Comparison of ENCODE assay signal across 8 cellular contexts in the genomic region with DNA sequence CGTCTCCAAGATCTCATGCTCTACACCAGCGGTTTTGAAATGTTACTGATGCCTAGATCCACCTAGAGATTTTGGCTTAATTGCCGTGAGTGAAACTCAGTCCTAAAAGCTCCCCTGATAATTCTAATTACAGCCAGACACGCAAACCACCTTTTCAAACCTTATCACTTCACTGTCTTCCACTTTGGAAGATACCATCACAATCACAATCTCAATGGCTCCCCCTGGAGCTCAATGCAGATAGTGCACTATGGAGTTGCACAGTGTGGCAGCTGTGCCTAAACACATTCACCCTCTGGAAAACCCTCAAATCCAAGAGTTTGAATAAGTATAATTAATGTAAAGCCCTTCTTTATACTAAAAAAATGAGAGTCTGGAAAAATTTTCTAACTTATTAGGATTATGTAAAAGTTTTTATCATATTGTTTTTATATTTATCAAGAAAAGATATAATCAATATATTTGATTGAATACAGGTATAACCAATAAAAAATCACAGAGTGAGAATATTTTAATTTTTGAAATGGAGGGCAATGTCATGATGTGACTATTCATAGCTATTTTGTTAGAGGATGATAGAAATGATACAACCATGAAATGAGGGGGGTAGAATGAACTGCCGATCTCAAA.
DNase-seq lines count a peak whose midpoint lies in the region; ATAC-seq and TF ChIP-seq lines count a peak whose summit lies in the region.

No MANE protein-coding gene starts in this region.

- H3K9me3 ChIP-seq in DND-41 (ENCODE audit: insufficient read depth, low read length, severe bottlenecking) = no peaks in the 10 kb centered on the region

- no peaks in the 10 kb centered on the region for H3K27me3 Mint-ChIP-seq in activated T-cell treated with anti-CD3 and anti-CD28 coated beads, Interleukin-2, amount 50 U/mL, for 4 hours (ENCODE audit: low read depth)

- no peak overlapping the region for H3K4me3 ChIP-seq in DND-41 (ENCODE audit: low read depth in 1 of 2, low read length in 2 of 2)

- peak; percentile 80 for DNase-seq in DND-41
- DNase-seq in NCI-H526 (lab: John Stamatoyannopoulos, UW) = peak; percentile 63 to 78
- DNase-seq in activated T-cell treated with anti-CD3 and anti-CD28 coated beads, Interleukin-2, amount 50 U/mL, for 4 hours = peak; percentile 5
- DNase-seq in Right ventricle myocardium superior = peak; percentile 46
- peak; percentile 44 for DNase-seq in retina
- DNase-seq in putamen (ENCODE audit: low spot score) = no peak

- no peaks in the 10 kb centered on the region for H3K27me3 ChIP-seq in DND-41 (ENCODE audit: insufficient read depth, low read length, poor library complexity)

- no peaks in the 10 kb centered on the region for H3K79me2 ChIP-seq in DND-41 (ENCODE audit: insufficient read depth, low read length)

- TF ChIP-seq CTCF in DND-41 (IDR thresholded peaks at IDR 0.05; ENCODE audit: borderline replicate concordance, extremely low read depth, low read length, poor library complexity, severe bottlenecking) = peak; percentile 90

- no peaks in the 10 kb centered on the region for H4K20me1 ChIP-seq in DND-41 (ENCODE audit: insufficient read depth, low read length)

- no peaks in the 10 kb centered on the region for H3K4me1 Mint-ChIP-seq in activated T-cell treated with anti-CD3 and anti-CD28 coated beads, Interleukin-2, amount 50 U/mL, for 4 hours (ENCODE audit: low read depth)

- H3K9ac ChIP-seq in DND-41 (ENCODE audit: low read depth, low read length) = no peak overlapping the region

- intact Hi-C loops in Right ventricle myocardium superior (cut with DNase I) = loop anchor here (5.0 kb wide), 1 partner anchor 42 kb away; no protein-coding TSS in a partner anchor

- H3K27ac ChIP-seq in DND-41 (ENCODE audit: low read length) = no peak overlapping the region

- ATAC-seq in DND-41 (ENCODE audit: insufficient read depth, low read depth) = peak; percentile 97
- peak; percentile 94 for ATAC-seq in GM21381 (IDR thresholded peaks at IDR 0.05; ENCODE audit: unreplicated experiment)
- peak; percentile 96 for ATAC-seq in HG03565 (IDR thresholded peaks at IDR 0.05; ENCODE audit: unreplicated experiment)
- ATAC-seq in activated T-cell treated with anti-CD3 and anti-CD28 coated beads, Interleukin-2, amount 50 U/mL, for 4 hours = no peak
- ATAC-seq in Right ventricle myocardium superior (ENCODE audit: poor library complexity) = peak; percentile 87

- no peaks in the 10 kb centered on the region for H3K4me1 ChIP-seq in DND-41 (ENCODE audit: insufficient read depth, low read length)

- no peak overlapping the region for H3K4me2 ChIP-seq in DND-41 (ENCODE audit: insufficient read depth, low read length)

- 0 out of 2 replicates have a peak overlapping the region, but pooled peaks have one; percentile 7 for H2AFZ ChIP-seq in DND-41 (ENCODE audit: low read depth, low read length)

- H3K36me3 Mint-ChIP-seq in activated T-cell treated with anti-CD3 and anti-CD28 coated beads, Interleukin-2, amount 50 U/mL, for 4 hours (ENCODE audit: insufficient read depth) = no peaks in the 10 kb centered on the region

- H3K36me3 ChIP-seq in DND-41 (ENCODE audit: insufficient read depth, low read length) = no peaks in the 10 kb centered on the region

- H3K4me3 Mint-ChIP-seq in activated T-cell treated with anti-CD3 and anti-CD28 coated beads, Interleukin-2, amount 50 U/mL, for 4 hours = no peak overlapping the region

- H3K9me3 Mint-ChIP-seq in activated T-cell treated with anti-CD3 and anti-CD28 coated beads, Interleukin-2, amount 50 U/mL, for 4 hours = no peaks in the 10 kb centered on the region

Comparison
In these comparisons a context has a peak if more than half of its experiments do, and no peak if none do; other contexts are left out.
1. ATAC-seq: peak in DND-41 (single experiment), GM21381 (single experiment), HG03565 (single experiment) and Right ventricle myocardium superior (single experiment); none in activated T-cell treated with anti-CD3 and anti-CD28 coated beads, Interleukin-2, amount 50 U/mL, for 4 hours (0 of 2).